Comparison of ENCODE assay signal across 19 cellular contexts in genomic region chr5:68529581-68529980, GRCh38.
DNase-seq lines count a peak whose midpoint lies in the region; ATAC-seq and TF ChIP-seq lines count a peak whose summit lies in the region.
"Had no signal": no experiment of that assay in that cellular context is flagged by ENCODE, and none has a peak within 500 bp of the region (broad histone marks: within the 10 kb centered on the region; RNA-seq: fewer than 3 reads in every experiment).

No MANE protein-coding gene starts in this region.

- no peaks in the 10 kb centered on the region for H4K20me1 ChIP-seq in GM23248 (ENCODE audit: insufficient read depth)
- H4K20me1 ChIP-seq: BLaER1 had no signal

- WGBS in GM23248 (ENCODE audit: low coverage in 1 of 2, low lambda C conversion rate in 2 of 2, missing lambda C conversion rate in 2 of 2), 2 experiments, result 1% methylated on average over 3 of the region's 3 CpGs

- no peaks in the 10 kb centered on the region for H3K79me2 ChIP-seq in GM23248 (ENCODE audit: insufficient read depth)

- no peaks in the 10 kb centered on the region for H3K9me2 ChIP-seq in GM23248 (ENCODE audit: insufficient read depth)

- no peaks in the 10 kb centered on the region for H3K9me3 ChIP-seq in GM23248 (ENCODE audit: low read depth)
- no peaks in the 10 kb centered on the region for H3K9me3 ChIP-seq in uterus
- H3K9me3 ChIP-seq: ascending aorta, SJSA1 had no signal

- TF ChIP-seq CTCF in uterus (IDR thresholded peaks at IDR 0.05), result no peak

- DNase-seq in GM23248 (peak; percentile 82), astrocyte of the hippocampus (ENCODE audit: low read depth, low spot score) (peak; percentile 17), kidney glomerular epithelial cell (lab: John Stamatoyannopoulos, UW) (peak; percentile 13), uterus (no peak), AML-193 (lab: John Stamatoyannopoulos, UW) (no peak), AG08396 (ENCODE audit: low spot score) (no peak)
- DNase-seq: activated B cell treated with CpG ODN at 0.5 μM for 24 hours; activated CD4-positive, alpha-beta memory T cell treated with anti-CD3 and anti-CD28 coated beads, Interleukin-2, amount 10 ng/mL, durations not matched to agents 7 days and 5 days; activated naive CD4-positive, alpha-beta T cell treated with Interleukin-2 at 50 U/mL for 16 hours; activated T-cell treated with anti-CD3 and anti-CD28 coated beads, Interleukin-2, amount 50 U/mL, for 1 hour; Calu3; gastrocnemius medialis; left cardiac atrium; midbrain; OCI-M1 had no signal

- intact Hi-C loops in uterus (cut with DNase I; ENCODE audit: low total_unique reads), result no loop called here

- H3F3A ChIP-seq in GM23248 (ENCODE audit: insufficient read depth), result peaks cover 22% of the 10 kb centered on the region

- peak overlapping the region; percentile 38; the same call in 1 of the 2 replicates for H3K9ac ChIP-seq in GM23248
- H3K9ac ChIP-seq: BLaER1 had no signal

- H3K4me1 ChIP-seq in GM23248 (ENCODE audit: insufficient read depth) (peaks cover 38% of the 10 kb centered on the region), uterus (peaks cover 0 to 4% of the 10 kb centered on the region in 2 donors)
- H3K4me1 ChIP-seq: SJSA1 had no signal

- H3K4me2 ChIP-seq in GM23248 (ENCODE audit: unreplicated experiment), result peak overlapping the region; percentile 78
- H3K4me2 ChIP-seq: BLaER1 had no signal

- H3K27ac ChIP-seq in GM23248 (peak overlapping the region; percentile 80), uterus (peak overlapping the region; percentile 7 to 39)
- H3K27ac ChIP-seq: ascending aorta, BLaER1, gastrocnemius medialis, SJSA1 had no signal

- peak overlapping the region; percentile 74 for H2AFZ ChIP-seq in GM23248

- ATAC-seq in GM18870 (IDR thresholded peaks at IDR 0.05; ENCODE audit: unreplicated experiment), result no peak
- ATAC-seq: gastrocnemius medialis, left cardiac atrium had no signal

- H3K27me3 ChIP-seq in GM23248 (replicated peaks; ENCODE audit: insufficient read depth) (no peaks in the 10 kb centered on the region), uterus (no peaks in the 10 kb centered on the region)
- H3K27me3 ChIP-seq: ascending aorta, BLaER1, gastrocnemius medialis, SJSA1 had no signal

- H3K4me3 ChIP-seq in GM23248 (peak overlapping the region; percentile 23; the same call in 1 of the 2 replicates), uterus (no peak overlapping the region)
- H3K4me3 ChIP-seq: ascending aorta, BLaER1, gastrocnemius medialis, SJSA1 had no signal

- no peak for TF ChIP-seq POLR2A in uterus (IDR thresholded peaks at IDR 0.05)

- H3K36me3 ChIP-seq in GM23248 (ENCODE audit: low read depth), result no peaks in the 10 kb centered on the region
- H3K36me3 ChIP-seq in uterus, result no peaks in the 10 kb centered on the region
- H3K36me3 ChIP-seq: ascending aorta, BLaER1, gastrocnemius medialis, SJSA1 had no signal

- in situ Hi-C loops in GM23248 (cut with MboI), result no loop called here

Comparison
In these comparisons a context has a peak if more than half of its experiments do, and no peak if none do; other contexts are left out.
1. DNase-seq: peak in GM23248 (single experiment), astrocyte of the hippocampus (single experiment) and kidney glomerular epithelial cell (single experiment); none in uterus (0 of 2), AML-193 (0 of 2) and AG08396 (single experiment).